ENCODE assay signal across 16 cellular contexts in genomic region chr12:129530517-129530916, GRCh38.
"Had no signal": no experiment of that assay in that cellular context is flagged by ENCODE, and none has a peak within 500 bp of the region (broad histone marks: within the 10 kb centered on the region; RNA-seq: fewer than 3 reads in every experiment).

No MANE protein-coding gene starts in this region.

- H3K27me3 Mint-ChIP-seq: activated CD4-positive, alpha-beta T cell treated with anti-CD3 and anti-CD28 coated beads, Interleukin-2, amount 10 ng/mL, durations not matched to agents 7 days and 5 days; activated T-cell treated with anti-CD3 and anti-CD28 coated beads, Interleukin-2, amount 50 U/mL, for 24 hours had no signal

- H3K36me3 Mint-ChIP-seq: natural killer cell treated with Interleukin-12 subunit alpha and Interleukin-12 subunit beta and Interleukin-15 and Interleukin-18, amount 100 ng/mL, for 72 hours; stimulated activated effector memory CD8-positive, alpha-beta T cell treated with anti-CD3 and anti-CD28 coated beads, Interleukin-12 subunit alpha, Interleukin-12 subunit beta, amount 100 ng/mL, for 72 hours; type B pancreatic cell had no signal

- H3K4me1 Mint-ChIP-seq: activated CD4-positive, alpha-beta T cell treated with anti-CD3 and anti-CD28 coated beads, Interleukin-2, amount 10 ng/mL, durations not matched to agents 7 days and 5 days; stimulated activated effector memory CD8-positive, alpha-beta T cell treated with anti-CD3 and anti-CD28 coated beads, Interleukin-12 subunit alpha, Interleukin-12 subunit beta, amount 100 ng/mL, for 72 hours had no signal

- DNase-seq: activated CD4-positive, alpha-beta T cell treated with anti-CD3 and anti-CD28 coated beads, Interleukin-2, amount 10 ng/mL, durations not matched to agents 7 days and 5 days; activated CD8-positive, alpha-beta T cell treated with anti-CD3 and anti-CD28 coated beads, Interleukin-2, amount 10 ng/mL, durations not matched to agents 7 days and 5 days; activated T-cell treated with anti-CD3 and anti-CD28 coated beads, Interleukin-2, amount 50 U/mL, for 24 hours; central memory CD4-positive, alpha-beta T cell; dorsolateral prefrontal cortex; foreskin fibroblast; hippocampal formation; stimulated activated CD4-positive, alpha-beta T cell treated with anti-CD3 and anti-CD28 coated beads, Interleukin-4, amount 100 ng/mL, for 24 hours; T1000; testis had no signal

- H3K9me3 Mint-ChIP-seq: activated naive CD4-positive, alpha-beta T cell treated with anti-CD3 and anti-CD28 coated beads for 36 hours; endodermal cell; natural killer cell treated with Interleukin-12 subunit alpha and Interleukin-12 subunit beta and Interleukin-15 and Interleukin-18, amount 100 ng/mL, for 72 hours had no signal

- H3K27ac Mint-ChIP-seq: activated CD4-positive, alpha-beta T cell treated with anti-CD3 and anti-CD28 coated beads, Interleukin-2, amount 10 ng/mL, durations not matched to agents 7 days and 5 days; activated CD8-positive, alpha-beta T cell treated with anti-CD3 and anti-CD28 coated beads, Interleukin-2, amount 10 ng/mL, durations not matched to agents 7 days and 5 days; activated naive CD4-positive, alpha-beta T cell treated with anti-CD3 and anti-CD28 coated beads for 36 hours; activated T-cell treated with anti-CD3 and anti-CD28 coated beads, Interleukin-2, amount 50 U/mL, for 24 hours; activated T-helper 2 cell treated with anti-CD3 and anti-CD28 coated beads, Interferon-gamma antibody, Interleukin-2, Interleukin-4, amounts not matched to agents 10 μg/mL and 5 μg/mL and 100 μg/mL, durations not matched to agents 14 hours and 24 hours and 36 hours; endodermal cell; natural killer cell treated with Interleukin-12 subunit alpha and Interleukin-12 subunit beta and Interleukin-15 and Interleukin-18, amount 100 ng/mL, for 72 hours; stimulated activated effector memory CD8-positive, alpha-beta T cell treated with anti-CD3 and anti-CD28 coated beads, Interleukin-12 subunit alpha, Interleukin-12 subunit beta, amount 100 ng/mL, for 72 hours had no signal

- H3K4me3 Mint-ChIP-seq: activated CD4-positive, alpha-beta T cell treated with anti-CD3 and anti-CD28 coated beads, Interleukin-2, amount 10 ng/mL, durations not matched to agents 7 days and 5 days; activated CD8-positive, alpha-beta T cell treated with anti-CD3 and anti-CD28 coated beads, Interleukin-2, amount 10 ng/mL, durations not matched to agents 7 days and 5 days; activated naive CD4-positive, alpha-beta T cell treated with anti-CD3 and anti-CD28 coated beads for 36 hours; activated T-cell treated with anti-CD3 and anti-CD28 coated beads, Interleukin-2, amount 50 U/mL, for 24 hours; endodermal cell; natural killer cell treated with Interleukin-12 subunit alpha and Interleukin-12 subunit beta and Interleukin-15 and Interleukin-18, amount 100 ng/mL, for 72 hours; stimulated activated effector memory CD8-positive, alpha-beta T cell treated with anti-CD3 and anti-CD28 coated beads, Interleukin-12 subunit alpha, Interleukin-12 subunit beta, amount 100 ng/mL, for 72 hours; type B pancreatic cell had no signal

- ATAC-seq: activated CD8-positive, alpha-beta T cell treated with anti-CD3 and anti-CD28 coated beads, Interleukin-2, amount 10 ng/mL, durations not matched to agents 7 days and 5 days; natural killer cell treated with Interleukin-12 subunit alpha and Interleukin-12 subunit beta and Interleukin-15 and Interleukin-18, amount 100 ng/mL, for 72 hours; stimulated activated effector memory CD8-positive, alpha-beta T cell treated with anti-CD3 and anti-CD28 coated beads, Interleukin-12 subunit alpha, Interleukin-12 subunit beta, amount 100 ng/mL, for 72 hours had no signal
